In the genomic region with DNA sequence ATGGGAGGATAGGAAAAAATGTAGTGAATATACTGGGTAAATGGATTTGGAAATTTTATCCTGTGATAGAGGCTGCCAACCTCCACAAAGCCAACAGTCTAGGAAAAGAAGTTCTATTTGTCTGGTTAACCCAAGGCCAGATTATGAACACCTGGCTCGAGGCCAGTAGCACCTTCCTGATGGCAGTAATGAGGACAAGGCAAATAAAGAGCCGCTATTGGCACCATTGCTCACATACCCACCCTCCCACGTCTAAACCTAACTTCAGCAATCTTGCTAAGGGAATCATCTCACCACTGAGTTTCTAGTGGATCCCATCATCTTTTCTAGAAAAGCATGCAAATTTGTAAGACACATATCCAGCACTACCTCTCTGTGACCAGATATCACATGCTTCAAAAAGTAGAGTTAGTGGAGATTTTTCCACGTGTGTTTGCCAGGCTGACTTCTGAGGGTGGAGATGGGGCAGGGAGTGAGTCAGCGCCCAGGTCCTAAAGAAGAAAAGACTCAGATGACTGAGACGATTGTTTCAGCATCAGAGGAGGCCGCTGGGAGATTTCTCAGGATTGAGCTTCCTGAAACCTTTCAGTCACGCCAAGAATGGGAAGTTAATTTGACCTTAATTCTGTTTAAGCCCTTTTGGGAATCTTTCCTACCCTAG, we compare ENCODE assay signal across 28 cellular contexts.
DNase-seq lines count a peak whose midpoint lies in the region; ATAC-seq and TF ChIP-seq lines count a peak whose summit lies in the region.
"Had no signal": no experiment of that assay in that cellular context is flagged by ENCODE, and none has a peak within 500 bp of the region (broad histone marks: within the 10 kb centered on the region; RNA-seq: fewer than 3 reads in every experiment).

No MANE protein-coding gene starts in this region.

- no peaks in the 10 kb centered on the region for H3K79me2 ChIP-seq in GM23248 (ENCODE audit: insufficient read depth)

- no peak overlapping the region for H3K4me3 ChIP-seq in LNCaP clone FGC (ENCODE audit: low read depth, low read length)
- H3K4me3 ChIP-seq in mucosa of descending colon = no peak overlapping the region
- no peak overlapping the region for H3K4me3 ChIP-seq in GM23248
- H3K4me3 ChIP-seq: BLaER1 treated with 17β-estradiol and CSF1 and Interleukin-3, amounts not matched to agents 10 nM and 100 nM; GM12878; heart left ventricle; lung; neural progenitor cell; right atrium auricular region; upper lobe of left lung had no signal

- CTCF ChIA-PET in Calu3 (lab: Charles Lee) = no interaction called here

- no peaks in the 10 kb centered on the region for H3K27me3 Mint-ChIP-seq in Calu3 (ENCODE audit: unreplicated experiment)
- H3K27me3 Mint-ChIP-seq: activated naive CD4-positive, alpha-beta T cell treated with anti-CD3 and anti-CD28 coated beads, Interleukin-2, amount 50 U/mL, for 24 hours; activated T-helper 17 cell treated with anti-CD3 and anti-CD28 coated beads, Interleukin-2, amount 50 U/mL, for 72 hours; effector memory CD8-positive, alpha-beta T cell had no signal

- ATAC-seq in mucosa of descending colon (peak; percentile 86), GM19395 (IDR thresholded peaks at IDR 0.05; ENCODE audit: unreplicated experiment) (no peak)
- ATAC-seq: activated CD4-positive, CD25-positive, alpha-beta regulatory T cell treated with anti-CD3 and anti-CD28 coated beads, Interleukin-2, amount 50 U/mL, for 24 hours; activated T-helper 17 cell treated with anti-CD3 and anti-CD28 coated beads, Interleukin-2, amount 50 U/mL, for 72 hours; effector memory CD8-positive, alpha-beta T cell; GM12878; heart left ventricle had no signal

- no peak for TF ChIP-seq CTCF in Calu3 (IDR thresholded peaks at IDR 0.05; ENCODE audit: unreplicated experiment)
- no peak for TF ChIP-seq CTCF in LNCaP clone FGC (IDR thresholded peaks at IDR 0.05; ENCODE audit: control insufficient read depth, extremely low read depth, insufficient read depth)
- TF ChIP-seq CTCF in mucosa of descending colon (IDR thresholded peaks at IDR 0.05) = no peak

- H3F3A ChIP-seq in GM23248 (ENCODE audit: insufficient read depth) = no peaks in the 10 kb centered on the region

- no peaks in the 10 kb centered on the region for H3K36me3 Mint-ChIP-seq in Calu3 (ENCODE audit: insufficient read depth, unreplicated experiment)
- H3K36me3 Mint-ChIP-seq: activated naive CD4-positive, alpha-beta T cell treated with anti-CD3 and anti-CD28 coated beads, Interleukin-2, amount 50 U/mL, for 24 hours had no signal

- no peak overlapping the region for H3K4me2 ChIP-seq in GM23248 (ENCODE audit: unreplicated experiment)
- H3K4me2 ChIP-seq: BLaER1 treated with 17β-estradiol and CSF1 and Interleukin-3, amounts not matched to agents 10 nM and 100 nM; neural progenitor cell had no signal

- 46 to 51% methylated on average over 8 of the region's 8 CpGs for WGBS in GM23248 (ENCODE audit: low coverage in 1 of 2, low lambda C conversion rate in 2 of 2, missing lambda C conversion rate in 2 of 2), 2 experiments

- in situ Hi-C loops in SK-MEL-5 (cut with HindIII; ENCODE audit: low pct_unique_long_range_greater_than_20kb, low sequenced_read_pairs) = no loop called here
- in situ Hi-C loops in GM23248 (cut with MboI) = no loop called here

- no peak overlapping the region for H3K27ac Mint-ChIP-seq in Calu3 (ENCODE audit: unreplicated experiment)
- H3K27ac Mint-ChIP-seq: activated naive CD4-positive, alpha-beta T cell treated with anti-CD3 and anti-CD28 coated beads, Interleukin-2, amount 50 U/mL, for 24 hours; activated T-helper 17 cell treated with anti-CD3 and anti-CD28 coated beads, Interleukin-2, amount 50 U/mL, for 72 hours; effector memory CD8-positive, alpha-beta T cell; neural progenitor cell had no signal

- H3K9ac ChIP-seq in GM23248 = no peak overlapping the region
- H3K9ac ChIP-seq: BLaER1 treated with 17β-estradiol and CSF1 and Interleukin-3, amounts not matched to agents 10 nM and 100 nM; neural progenitor cell had no signal

- H3K4me3 Mint-ChIP-seq in Calu3 (ENCODE audit: low read depth, unreplicated experiment) = no peak overlapping the region
- H3K4me3 Mint-ChIP-seq: activated naive CD4-positive, alpha-beta T cell treated with anti-CD3 and anti-CD28 coated beads, Interleukin-2, amount 50 U/mL, for 24 hours; activated T-helper 17 cell treated with anti-CD3 and anti-CD28 coated beads, Interleukin-2, amount 50 U/mL, for 72 hours; effector memory CD8-positive, alpha-beta T cell; neural progenitor cell had no signal

- intact Hi-C loops in Calu3 (cut with micrococcal nuclease; ENCODE audit: unreplicated experiment) = no loop called here
- intact Hi-C loops in mucosa of descending colon (cut with DNase I, micrococcal nuclease) = no loop called here

- BruUV-seq in Calu3 (replicated peaks; lab: Mats Ljungman, UMichigan) = no TSS peak

- H4K20me1 ChIP-seq in GM23248 (ENCODE audit: insufficient read depth) = no peaks in the 10 kb centered on the region
- H4K20me1 ChIP-seq: BLaER1 treated with 17β-estradiol and CSF1 and Interleukin-3, amounts not matched to agents 10 nM and 100 nM had no signal

- no peaks in the 10 kb centered on the region for H3K9me2 ChIP-seq in GM23248 (ENCODE audit: insufficient read depth)

- peaks cover 4% of the 10 kb centered on the region for H3K9me3 Mint-ChIP-seq in Calu3 (ENCODE audit: low read depth, unreplicated experiment)
- H3K9me3 Mint-ChIP-seq: activated naive CD4-positive, alpha-beta T cell treated with anti-CD3 and anti-CD28 coated beads, Interleukin-2, amount 50 U/mL, for 24 hours; activated T-helper 17 cell treated with anti-CD3 and anti-CD28 coated beads, Interleukin-2, amount 50 U/mL, for 72 hours; effector memory CD8-positive, alpha-beta T cell had no signal

- no peak overlapping the region for H3K27ac ChIP-seq in GM23248
- H3K27ac ChIP-seq: BLaER1 treated with 17β-estradiol and CSF1 and Interleukin-3, amounts not matched to agents 10 nM and 100 nM; heart left ventricle; neural progenitor cell; right atrium auricular region; upper lobe of left lung had no signal

- H3K9me3 ChIP-seq in mucosa of descending colon = no peaks in the 10 kb centered on the region
- no peaks in the 10 kb centered on the region for H3K9me3 ChIP-seq in GM23248 (ENCODE audit: low read depth)
- H3K9me3 ChIP-seq: heart left ventricle, right atrium auricular region, upper lobe of left lung had no signal

- peaks cover 9% of the 10 kb centered on the region; the same call in 1 of the 2 replicates for H3K27me3 ChIP-seq in GM23248 (replicated peaks; ENCODE audit: insufficient read depth)
- H3K27me3 ChIP-seq: BLaER1 treated with 17β-estradiol and CSF1 and Interleukin-3, amounts not matched to agents 10 nM and 100 nM; heart left ventricle; neural progenitor cell; right atrium auricular region; upper lobe of left lung had no signal

- DNase-seq in Calu3 (peak; percentile 73), LNCaP clone FGC (ENCODE audit: low read depth) (peak; percentile 26), SK-MEL-5 (ENCODE audit: low read depth, low spot score) (peak; percentile 19), mucosa of descending colon (peak; percentile 58 to 81 (median 70)), GM23248 (no peak), NCI-H524 treated with DMSO at 0.1 percent for 48 hours (lab: John Stamatoyannopoulos, UW) (no peak)
- DNase-seq: activated CD4-positive, alpha-beta T cell treated with anti-CD3 and anti-CD28 coated beads, Interleukin-2, amount 50 U/mL, for 48 hours; amygdala; cortex of kidney; effector memory CD8-positive, alpha-beta T cell; EL; heart left ventricle; IMR-90; NCI-H2029 treated with DMSO at 0.1 percent for 48 hours; NCI-H524; RPMI8226; stimulated activated CD4-positive, alpha-beta T cell treated with anti-CD3 and anti-CD28 coated beads, Interleukin-4, amount 100 ng/mL, for 1 hour; substantia nigra; upper lobe of left lung had no signal

- H3K36me3 ChIP-seq in mucosa of descending colon (ENCODE audit: low read depth) = no peaks in the 10 kb centered on the region
- H3K36me3 ChIP-seq in GM23248 (ENCODE audit: low read depth) = no peaks in the 10 kb centered on the region
- H3K36me3 ChIP-seq: BLaER1 treated with 17β-estradiol and CSF1 and Interleukin-3, amounts not matched to agents 10 nM and 100 nM; heart left ventricle; neural progenitor cell; right atrium auricular region; upper lobe of left lung had no signal

- peaks cover 3% of the 10 kb centered on the region for H3K4me1 ChIP-seq in mucosa of descending colon (ENCODE audit: low read depth)
- H3K4me1 ChIP-seq in GM23248 (ENCODE audit: insufficient read depth) = no peaks in the 10 kb centered on the region
- H3K4me1 ChIP-seq: BLaER1 treated with 17β-estradiol and CSF1 and Interleukin-3, amounts not matched to agents 10 nM and 100 nM; heart left ventricle; neural progenitor cell; right atrium auricular region; upper lobe of left lung had no signal

- peaks cover 11% of the 10 kb centered on the region for H3K4me1 Mint-ChIP-seq in Calu3 (ENCODE audit: low read depth, unreplicated experiment)
- H3K4me1 Mint-ChIP-seq: activated naive CD4-positive, alpha-beta T cell treated with anti-CD3 and anti-CD28 coated beads, Interleukin-2, amount 50 U/mL, for 24 hours; activated T-helper 17 cell treated with anti-CD3 and anti-CD28 coated beads, Interleukin-2, amount 50 U/mL, for 72 hours had no signal

- no peak overlapping the region for H2AFZ ChIP-seq in GM23248
- H2AFZ ChIP-seq: neural progenitor cell had no signal

Comparison
In these comparisons a context has a peak if more than half of its experiments do, and no peak if none do; other contexts are left out.
1. DNase-seq: peak in Calu3 (single experiment), LNCaP clone FGC (single experiment), SK-MEL-5 (single experiment) and mucosa of descending colon (3 of 3); none in GM23248 (single experiment) and NCI-H524 treated with DMSO at 0.1 percent for 48 hours (single experiment).